ENCODE assay signal across 1 cellular context in genomic region chr12:120119395-120119973, GRCh38.
A peak's percentile ranks its signal among the peaks of the same experiment; 100 is the strongest.
TF ChIP-seq lines count a peak whose summit lies in the region.

No MANE protein-coding gene starts in this region.

TF ChIP-seq in GM12878, 131 proteins besides CTCF, POLR2A, EP300 and RAD21 (continued from another document):
- TF ChIP-seq CREB1 (IDR thresholded peaks at IDR 0.05; ENCODE audit: low read depth): 0 out of 2 replicates have a peak, but pooled peaks have one; percentile 28
